In the genomic region with DNA sequence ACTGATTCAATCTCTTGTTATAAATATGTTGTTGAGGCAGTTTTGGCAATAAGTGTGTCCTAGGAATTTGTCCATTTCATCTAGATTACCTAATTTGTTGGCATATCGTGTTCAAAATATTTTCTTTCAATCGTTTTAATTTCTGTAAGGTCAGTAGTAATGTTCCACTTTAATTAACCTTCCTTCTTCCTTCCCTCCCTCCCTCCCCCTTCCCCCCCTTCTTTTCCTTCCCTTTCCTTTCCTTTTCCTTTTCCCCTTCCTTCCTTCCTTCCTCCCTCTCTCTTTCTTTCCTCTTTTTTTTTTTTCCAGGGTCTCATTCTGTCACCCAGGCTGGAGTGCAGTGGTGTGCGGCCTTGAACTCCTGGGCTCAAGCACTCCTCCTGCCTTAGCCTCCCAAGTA, we compare ENCODE assay signal across 29 cellular contexts. TPM values are rescaled to one million over a fixed set of nuclear protein-coding genes. Genes with fewer than 3 reads are reported as not detected.
"Had no signal": no experiment of that assay in that cellular context is flagged by ENCODE, and none has a peak within 500 bp of the region (broad histone marks: within the 10 kb centered on the region; RNA-seq: fewer than 3 reads in every experiment).

No MANE protein-coding gene starts in this region.

- H3K27ac ChIP-seq: esophagus squamous epithelium, left ventricle myocardium inferior, lower lobe of right lung, parathyroid adenoma, stomach, thyroid gland, vagina had no signal

- H3K4me1 ChIP-seq: parathyroid adenoma had no signal

- H3K9me3 Mint-ChIP-seq: effector memory CD8-positive, alpha-beta T cell; mesothelial cell of epicardium; naive B cell; natural killer cell treated with Interleukin-12 subunit alpha and Interleukin-12 subunit beta and Interleukin-15 and Interleukin-18, amount 100 ng/mL, for 72 hours had no signal

- H3K27me3 ChIP-seq: esophagus squamous epithelium, stomach, thyroid gland, vagina had no signal

- H3K27me3 Mint-ChIP-seq: progenitor cell of endocrine pancreas had no signal

- H3K36me3 Mint-ChIP-seq: immature natural killer cell; mesothelial cell of epicardium; naive B cell; natural killer cell treated with Interleukin-12 subunit alpha and Interleukin-12 subunit beta and Interleukin-15 and Interleukin-18, amount 100 ng/mL, for 72 hours had no signal

- H3K79me2 ChIP-seq: parathyroid adenoma had no signal

- H2AFZ ChIP-seq: parathyroid adenoma had no signal

- H3K4me1 Mint-ChIP-seq: immature natural killer cell, mesothelial cell of epicardium, naive B cell, neural crest cell had no signal

- H3K36me3 ChIP-seq: esophagus squamous epithelium, left ventricle myocardium inferior, lower lobe of right lung, stomach, thyroid gland, vagina had no signal

- H3K4me3 ChIP-seq: coronary artery, esophagus squamous epithelium, left ventricle myocardium inferior, lower lobe of right lung, mucosa of descending colon, smooth muscle cell, stomach, thyroid gland, vagina had no signal

- H3K9me3 ChIP-seq: esophagus squamous epithelium, left ventricle myocardium inferior, lower lobe of right lung, mucosa of descending colon, stomach, thyroid gland, vagina had no signal

- H3K9ac ChIP-seq: parathyroid adenoma had no signal

- H3K4me2 ChIP-seq: smooth muscle cell had no signal

- H3K27ac Mint-ChIP-seq: effector memory CD8-positive, alpha-beta T cell; immature natural killer cell; mesothelial cell of epicardium; naive B cell; natural killer cell treated with Interleukin-12 subunit alpha and Interleukin-12 subunit beta and Interleukin-15 and Interleukin-18, amount 100 ng/mL, for 72 hours; progenitor cell of endocrine pancreas had no signal

- DNase-seq: effector memory CD8-positive, alpha-beta T cell; erythroblast; esophagus squamous epithelium; foreskin melanocyte; hypothalamus; immature natural killer cell; islet precursor cell; kidney glomerular epithelial cell; left colon; left ventricle myocardium inferior; lower lobe of right lung; mesenchymal stem cell; mucosa of descending colon; naive B cell; stimulated activated CD4-positive, alpha-beta T cell treated with anti-CD3 and anti-CD28 coated beads, Interleukin-12 subunit alpha, Interleukin-12 subunit beta, amount 100 ng/mL, for 4 hours; stimulated activated CD4-positive, alpha-beta T cell treated with anti-CD3 and anti-CD28 coated beads, Interleukin-1b, Interleukin-23, amount 100 ng/mL, for 48 hours; stimulated activated CD4-positive, alpha-beta T cell treated with anti-CD3 and anti-CD28 coated beads, Interleukin-4, amount 100 ng/mL, for 1 hour; stimulated activated CD8-positive, alpha-beta memory T cell treated with anti-CD3 and anti-CD28 coated beads, Interleukin-4, amount 100 ng/mL, for 48 hours; stimulated activated naive CD4-positive, alpha-beta T cell; stomach; thyroid gland had no signal

- H3K4me3 Mint-ChIP-seq: effector memory CD8-positive, alpha-beta T cell; immature natural killer cell; mesothelial cell of epicardium; naive B cell; natural killer cell treated with Interleukin-12 subunit alpha and Interleukin-12 subunit beta and Interleukin-15 and Interleukin-18, amount 100 ng/mL, for 72 hours; neural crest cell had no signal

RNA-seq across cellular contexts. Expression of a gene that starts 27.1 kb away (rescaled TPM):
- total RNA-seq: progenitor cell of endocrine pancreas had no signal
